In the genomic region with DNA sequence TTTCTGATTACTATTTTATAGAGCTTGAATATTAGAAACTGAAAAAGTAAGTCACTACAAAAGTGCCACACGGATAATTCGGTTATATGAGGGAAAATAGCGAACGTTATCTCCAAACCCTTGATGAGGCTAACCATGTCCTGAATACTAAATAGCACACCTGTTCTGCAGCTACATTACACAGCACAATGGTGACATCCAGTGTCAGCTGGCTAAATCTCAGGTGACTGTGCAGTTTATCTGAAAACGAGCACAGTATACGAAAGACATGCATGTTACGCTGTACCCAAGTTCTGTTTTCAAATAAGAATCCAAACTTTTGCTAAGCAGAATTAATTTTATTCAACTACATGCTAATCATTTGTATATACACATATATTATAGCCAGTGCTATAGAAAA, we compare ENCODE assay signal across 9 cellular contexts. TPM values are rescaled to one million over a fixed set of nuclear protein-coding genes. Genes with fewer than 3 reads are reported as not detected.
A peak's percentile ranks its signal among the peaks of the same experiment; 100 is the strongest.
DNase-seq lines count a peak whose midpoint lies in the region; ATAC-seq and TF ChIP-seq lines count a peak whose summit lies in the region.
"Had no signal": no experiment of that assay in that cellular context is flagged by ENCODE, and none has a peak within 500 bp of the region (broad histone marks: within the 10 kb centered on the region; RNA-seq: fewer than 3 reads in every experiment).

No MANE protein-coding gene starts in this region.

- H3K36me3 ChIP-seq in endodermal cell (ENCODE audit: control insufficient read depth, insufficient read depth, low read length), result no peaks in the 10 kb centered on the region

- H3K9ac ChIP-seq in endodermal cell (ENCODE audit: extremely low read depth, low read length, poor library complexity, severe bottlenecking), result no peak overlapping the region

- peak; percentile 67 for TF ChIP-seq CTCF in endodermal cell (conservative IDR thresholded peaks at IDR 0.05)

- H3K4me1 ChIP-seq in endodermal cell (ENCODE audit: control insufficient read depth, insufficient read depth, low read length), result peaks cover 3% of the 10 kb centered on the region

- H3K27me3 ChIP-seq in endodermal cell (ENCODE audit: control insufficient read depth, insufficient read depth, low read length, poor library complexity, severe bottlenecking), result no peaks in the 10 kb centered on the region

- no peaks in the 10 kb centered on the region for H3K36me3 Mint-ChIP-seq in endodermal cell (ENCODE audit: low read depth)

- no peak overlapping the region for H3K4me3 Mint-ChIP-seq in endodermal cell

- peak; percentile 4 for DNase-seq in activated naive CD4-positive, alpha-beta T cell treated with Interleukin-2 at 50 U/mL for 16 hours
- DNase-seq in activated naive CD4-positive, alpha-beta T cell (lab: John Stamatoyannopoulos, UW), result no peak
- peak; percentile 28 for DNase-seq in NCI-H774 (lab: John Stamatoyannopoulos, UW)
- no peak for DNase-seq in endodermal cell
- no peak for DNase-seq in HK-2 (ENCODE audit: unreplicated experiment)
- DNase-seq in NCI-H1694 treated with DMSO at 0.1 percent for 48 hours (lab: John Stamatoyannopoulos, UW), result no peak
- DNase-seq in GF-D8 (lab: John Stamatoyannopoulos, UW), result no peak

- H3K9me3 ChIP-seq in endodermal cell (ENCODE audit: control insufficient read depth, low read length), result no peaks in the 10 kb centered on the region

- H3K27ac Mint-ChIP-seq in endodermal cell, result no peak overlapping the region
- H3K27ac Mint-ChIP-seq: activated T-helper 2 cell treated with anti-CD3 and anti-CD28 coated beads, Interferon-gamma antibody, Interleukin-2, Interleukin-4, amounts not matched to agents 10 μg/mL and 5 μg/mL and 100 μg/mL, durations not matched to agents 14 hours and 24 hours and 36 hours had no signal

- peaks cover 32% of the 10 kb centered on the region for H3K4me1 Mint-ChIP-seq in endodermal cell

- no peak for ATAC-seq in HG02970 (IDR thresholded peaks at IDR 0.05; ENCODE audit: low FRiP score, unreplicated experiment)

- no peak overlapping the region for H3K4me3 ChIP-seq in endodermal cell (ENCODE audit: low read length)

- WGBS in endodermal cell (ENCODE audit: insufficient coverage in 1 of 2, insufficient read length in 1 of 2), 2 experiments, result 93% methylated on average over 4 to 7 of the region's 7 CpGs

- H3K9me3 Mint-ChIP-seq in endodermal cell, result no peaks in the 10 kb centered on the region
- H3K9me3 Mint-ChIP-seq: activated T-helper 2 cell treated with anti-CD3 and anti-CD28 coated beads, Interferon-gamma antibody, Interleukin-2, Interleukin-4, amounts not matched to agents 10 μg/mL and 5 μg/mL and 100 μg/mL, durations not matched to agents 14 hours and 24 hours and 36 hours had no signal

- H3K27ac ChIP-seq in endodermal cell (ENCODE audit: low read depth, low read length), result no peak overlapping the region

- no peaks in the 10 kb centered on the region for H3K27me3 Mint-ChIP-seq in endodermal cell (ENCODE audit: insufficient read depth)

RNA-seq across cellular contexts. Expression of gene CCDC68, which starts 9.0 kb away (rescaled TPM):
- total RNA-seq in endodermal cell, result under 1 TPM; 0.53 to 0.80 TPM
- 0.32 TPM for polyA plus RNA-seq in endodermal cell (2013, experiment 1 of 2)
- polyA plus RNA-seq in endodermal cell (2013, experiment 2 of 2), result 0.41 TPM
- total RNA-seq: activated T-helper 2 cell treated with anti-CD3 and anti-CD28 coated beads, Interferon-gamma antibody, Interleukin-2, Interleukin-4, amounts not matched to agents 10 μg/mL and 5 μg/mL and 100 μg/mL, durations not matched to agents 14 hours and 24 hours and 36 hours had no signal

Comparison
In these comparisons a context has a peak if more than half of its experiments do, and no peak if none do; other contexts are left out.
1. DNase-seq: peak in activated naive CD4-positive, alpha-beta T cell treated with Interleukin-2 at 50 U/mL for 16 hours (single experiment) and NCI-H774 (single experiment); none in activated naive CD4-positive, alpha-beta T cell (0 of 4), endodermal cell (single experiment), HK-2 (single experiment), NCI-H1694 treated with DMSO at 0.1 percent for 48 hours (single experiment) and GF-D8 (single experiment).